In genomic region chr14:99171396-99171795, GRCh38 we compare ENCODE assay signal across 26 cellular contexts.
"Had no signal": no experiment of that assay in that cellular context is flagged by ENCODE, and none has a peak within 500 bp of the region (broad histone marks: within the 10 kb centered on the region; RNA-seq: fewer than 3 reads in every experiment).

No MANE protein-coding gene starts in this region.

- H3K36me3 Mint-ChIP-seq: stimulated activated memory B cell treated with anti-CD40 and anti-IgM and Interleukin-4, amounts not matched to agents 10 μg/mL and 1 μg/mL and 100 μg/mL, for 72 hours had no signal

- H3K9ac ChIP-seq: parathyroid adenoma had no signal

- H3K36me3 ChIP-seq: colonic mucosa, heart left ventricle, prostate gland, stomach, thoracic aorta had no signal

- H3K27me3 Mint-ChIP-seq: stimulated activated memory B cell treated with anti-CD40 and anti-IgM and Interleukin-4, amounts not matched to agents 10 μg/mL and 1 μg/mL and 100 μg/mL, for 72 hours had no signal

- H3K4me1 ChIP-seq: colonic mucosa, foreskin keratinocyte, heart left ventricle, parathyroid adenoma, prostate gland, spleen, stomach had no signal

- H3K4me3 ChIP-seq: colonic mucosa, heart left ventricle, lung, prostate gland, spleen, stomach, thoracic aorta had no signal

- ATAC-seq: foreskin keratinocyte; heart left ventricle; left colon; left ventricle myocardium superior; sciatic nerve; stimulated activated memory B cell treated with anti-CD40 and anti-IgM and Interleukin-4, amounts not matched to agents 10 μg/mL and 1 μg/mL and 100 μg/mL, for 72 hours had no signal

- H3K4me1 Mint-ChIP-seq: stimulated activated memory B cell treated with anti-CD40 and anti-IgM and Interleukin-4, amounts not matched to agents 10 μg/mL and 1 μg/mL and 100 μg/mL, for 72 hours had no signal

- H3K27ac Mint-ChIP-seq: endodermal cell; nephron progenitor cell; stimulated activated memory B cell treated with anti-CD40 and anti-IgM and Interleukin-4, amounts not matched to agents 10 μg/mL and 1 μg/mL and 100 μg/mL, for 72 hours had no signal

- H3K27ac ChIP-seq: colonic mucosa, foreskin keratinocyte, heart left ventricle, parathyroid adenoma, prostate gland, spleen, stomach, thoracic aorta had no signal

- DNase-seq: colonic mucosa; dermis blood vessel endothelial cell; erythroblast; foreskin keratinocyte; heart left ventricle; hippocampal formation; left colon; left ventricle myocardium superior; mesenchymal stem cell; midbrain; nephron progenitor cell; retina; spleen; stimulated activated CD4-positive, alpha-beta T cell treated with anti-CD3 and anti-CD28 coated beads, Interleukin-15, amount 100 ng/mL, for 24 hours; stimulated activated CD4-positive, alpha-beta T cell treated with anti-CD3 and anti-CD28 coated beads, Interleukin-1b, Interleukin-23, amount 100 ng/mL, for 48 hours; stimulated activated CD4-positive, alpha-beta T cell treated with anti-CD3 and anti-CD28 coated beads, Interleukin-4, amount 100 ng/mL, for 24 hours; stomach; substantia nigra; trophoblast cell had no signal

- H3K4me3 Mint-ChIP-seq: endodermal cell; nephron progenitor cell; stimulated activated memory B cell treated with anti-CD40 and anti-IgM and Interleukin-4, amounts not matched to agents 10 μg/mL and 1 μg/mL and 100 μg/mL, for 72 hours had no signal

- H3K27me3 ChIP-seq: colonic mucosa, foreskin keratinocyte, spleen had no signal

- H3K9me3 ChIP-seq: colonic mucosa, heart left ventricle, prostate gland, stomach, thoracic aorta had no signal

- H3K9me3 Mint-ChIP-seq: endodermal cell, nephron progenitor cell had no signal
